1 cellular context compared by ENCODE assay signal in genomic region chr21:36060159-36060921, GRCh38.
TF ChIP-seq lines count a peak whose summit lies in the region.

SETD4 (minus strand) TSS chr21:36060526; CDS start chr21:36058888, 1,638 bp downstream.

TF ChIP-seq in HepG2, 621 proteins besides CTCF, POLR2A, EP300 and RAD21 (continued from another document and continues in another):
- no peak for TF ChIP-seq ARID5B (CRISPR knock-in tag; IDR thresholded peaks at IDR 0.05)
- no peak for TF ChIP-seq NR3C1 (CRISPR knock-in tag; IDR thresholded peaks at IDR 0.05)
- no peak for TF ChIP-seq ZNF367 (CRISPR knock-in tag; IDR thresholded peaks at IDR 0.05; ENCODE audit: borderline replicate concordance)
- TF ChIP-seq ELK4 (CRISPR knock-in tag; IDR thresholded peaks at IDR 0.05; ENCODE audit: borderline replicate concordance) = no peak
- no peak for TF ChIP-seq ZNF484 (CRISPR knock-in tag; IDR thresholded peaks at IDR 0.05; ENCODE audit: borderline replicate concordance, low read depth)
- TF ChIP-seq FOXC1 (CRISPR knock-in tag; IDR thresholded peaks at IDR 0.05; ENCODE audit: borderline replicate concordance) = peak; percentile 51
- no peak for TF ChIP-seq MLLT10 (CRISPR knock-in tag; IDR thresholded peaks at IDR 0.05)
- TF ChIP-seq GABPA (IDR thresholded peaks at IDR 0.05; ENCODE audit: low read depth, low read length) = peak; percentile 86
- peak; percentile 92 for TF ChIP-seq GABPA (CRISPR knock-in tag; IDR thresholded peaks at IDR 0.05; ENCODE audit: low read depth)
- no peak for TF ChIP-seq SOX5 (CRISPR knock-in tag; IDR thresholded peaks at IDR 0.05; ENCODE audit: borderline replicate concordance)
- peak; percentile 74 for TF ChIP-seq ARNT2 (CRISPR knock-in tag; IDR thresholded peaks at IDR 0.05; ENCODE audit: low read depth)
- TF ChIP-seq ZNF260 (CRISPR knock-in tag; IDR thresholded peaks at IDR 0.05; ENCODE audit: borderline replicate concordance, low read depth) = no peak
- peak; percentile 55; the same call in 1 of the 2 replicates for TF ChIP-seq ZNF350 (CRISPR knock-in tag; IDR thresholded peaks at IDR 0.05; ENCODE audit: borderline replicate concordance, low read depth)
- no peak for TF ChIP-seq ZNF639 (CRISPR knock-in tag; conservative IDR thresholded peaks at IDR 0.05)
- no peak for TF ChIP-seq TAF15 (IDR thresholded peaks at IDR 0.05; ENCODE audit: low read depth, low read length, poor library complexity, severe bottlenecking)
- TF ChIP-seq SMARCC2 (IDR thresholded peaks at IDR 0.05) = no peak
- no peak for TF ChIP-seq ADNP (CRISPR knock-in tag; IDR thresholded peaks at IDR 0.05)
- TF ChIP-seq ZNF577 (CRISPR knock-in tag; IDR thresholded peaks at IDR 0.05; ENCODE audit: borderline replicate concordance, low read depth) = no peak
- peak; percentile 40 for TF ChIP-seq ZNF563 (CRISPR knock-in tag; IDR thresholded peaks at IDR 0.05)
- TF ChIP-seq ATF4 (CRISPR knock-in tag; IDR thresholded peaks at IDR 0.05) = 0 out of 4 replicates have a peak, but pooled peaks of 1 of the 2 experiments have one; percentile 22
- TF ChIP-seq WIZ (CRISPR knock-in tag; IDR thresholded peaks at IDR 0.05) = no peak
- TF ChIP-seq CREBL2 (CRISPR knock-in tag; IDR thresholded peaks at IDR 0.05; ENCODE audit: borderline replicate concordance) = no peak
- no peak for TF ChIP-seq ISX (CRISPR knock-in tag; conservative IDR thresholded peaks at IDR 0.05)
- TF ChIP-seq ZMYM2 (CRISPR knock-in tag; IDR thresholded peaks at IDR 0.05) = no peak
- TF ChIP-seq ARID4A (CRISPR knock-in tag; IDR thresholded peaks at IDR 0.05; ENCODE audit: borderline replicate concordance) = peak; percentile 98
- TF ChIP-seq MXD4 (CRISPR knock-in tag; IDR thresholded peaks at IDR 0.05) = peak; percentile 59
- peak; percentile 89; the same call in 1 of the 2 replicates for TF ChIP-seq NAIF1 (CRISPR knock-in tag; IDR thresholded peaks at IDR 0.05; ENCODE audit: borderline replicate concordance)
- TF ChIP-seq NPAS2 (CRISPR knock-in tag; IDR thresholded peaks at IDR 0.05; ENCODE audit: borderline replicate concordance) = no peak
- peak; percentile 88 for TF ChIP-seq ZFX (CRISPR knock-in tag; IDR thresholded peaks at IDR 0.05; ENCODE audit: low read depth)
- TF ChIP-seq ZNF644 (CRISPR knock-in tag; IDR thresholded peaks at IDR 0.05; ENCODE audit: low read depth) = no peak
- TF ChIP-seq NKX3-1 (CRISPR knock-in tag; IDR thresholded peaks at IDR 0.05) = no peak
- no peak for TF ChIP-seq NR0B2 (CRISPR knock-in tag; IDR thresholded peaks at IDR 0.05)
- no peak for TF ChIP-seq ZSCAN21 (CRISPR knock-in tag; IDR thresholded peaks at IDR 0.05; ENCODE audit: borderline replicate concordance)
- TF ChIP-seq ZKSCAN1 (IDR thresholded peaks at IDR 0.05; ENCODE audit: low read length) = no peak
- no peak; the same call in 1 of the 2 replicates for TF ChIP-seq GLI4 (CRISPR knock-in tag; IDR thresholded peaks at IDR 0.05; ENCODE audit: borderline replicate concordance)
- no peak; the same call in 1 of the 2 replicates for TF ChIP-seq ZSCAN20 (CRISPR knock-in tag; IDR thresholded peaks at IDR 0.05; ENCODE audit: borderline replicate concordance)
- peak; percentile 75 for TF ChIP-seq ZNF292 (CRISPR knock-in tag; IDR thresholded peaks at IDR 0.05; ENCODE audit: borderline replicate concordance, low read depth)
- TF ChIP-seq GABPB1 (CRISPR knock-in tag; IDR thresholded peaks at IDR 0.05) = peak; percentile 96
- TF ChIP-seq ZNF180 (CRISPR knock-in tag; IDR thresholded peaks at IDR 0.05; ENCODE audit: borderline replicate concordance, low read depth) = no peak
- TF ChIP-seq JUND (CRISPR knock-in tag; IDR thresholded peaks at IDR 0.05) = no peak
- TF ChIP-seq SMAD3 (CRISPR knock-in tag; IDR thresholded peaks at IDR 0.05) = no peak
- 0 out of 2 replicates have a peak, but pooled peaks have one; percentile 32 for TF ChIP-seq ZNF30 (CRISPR knock-in tag; IDR thresholded peaks at IDR 0.05)
- no peak for TF ChIP-seq THRA (CRISPR knock-in tag; IDR thresholded peaks at IDR 0.05; ENCODE audit: borderline replicate concordance)
- no peak for TF ChIP-seq ZBTB7B (CRISPR knock-in tag; IDR thresholded peaks at IDR 0.05)
- no peak for TF ChIP-seq MAFF (IDR thresholded peaks at IDR 0.05; ENCODE audit: low read depth, low read length)
- TF ChIP-seq MAFK (conservative IDR thresholded peaks at IDR 0.05 in 1 of 2, IDR thresholded peaks at IDR 0.05 in 1 of 2; ENCODE audit: low read length in 2 of 2) = no peak
- no peak for TF ChIP-seq ZNF329 (CRISPR knock-in tag; IDR thresholded peaks at IDR 0.05; ENCODE audit: low read depth)
- no peak for TF ChIP-seq ZNF747 (CRISPR knock-in tag; IDR thresholded peaks at IDR 0.05; ENCODE audit: borderline replicate concordance)
- 0 out of 2 replicates have a peak, but pooled peaks have one; percentile 10 for TF ChIP-seq LBX2 (CRISPR knock-in tag; IDR thresholded peaks at IDR 0.05; ENCODE audit: borderline replicate concordance)
- peak; percentile 98 for TF ChIP-seq NR2C2 (CRISPR knock-in tag; IDR thresholded peaks at IDR 0.05; ENCODE audit: borderline replicate concordance)
- peak; percentile 44; the same call in 1 of the 2 replicates for TF ChIP-seq ZNF816 (CRISPR knock-in tag; IDR thresholded peaks at IDR 0.05; ENCODE audit: borderline replicate concordance)
- no peak for TF ChIP-seq ZNF780A (CRISPR knock-in tag; IDR thresholded peaks at IDR 0.05)
- no peak for TF ChIP-seq TEAD2 (CRISPR knock-in tag; IDR thresholded peaks at IDR 0.05)
- TF ChIP-seq NR1H2 (CRISPR knock-in tag; IDR thresholded peaks at IDR 0.05; ENCODE audit: borderline replicate concordance, low read depth) = no peak
- no peak for TF ChIP-seq MBD4 (IDR thresholded peaks at IDR 0.05; ENCODE audit: borderline replicate concordance, low read length)
- no peak for TF ChIP-seq ZNF556 (CRISPR knock-in tag; IDR thresholded peaks at IDR 0.05; ENCODE audit: borderline replicate concordance)
- peak; percentile 37 for TF ChIP-seq XRCC5 (optimal IDR thresholded peaks at IDR 0.05; ENCODE audit: low read length)
- no peak for TF ChIP-seq TBP (CRISPR knock-in tag; IDR thresholded peaks at IDR 0.05)
- no peak for TF ChIP-seq NFIB (CRISPR knock-in tag; IDR thresholded peaks at IDR 0.05; ENCODE audit: borderline replicate concordance)
- TF ChIP-seq ZNF781 (CRISPR knock-in tag; IDR thresholded peaks at IDR 0.05; ENCODE audit: borderline replicate concordance, not compliant biosample characterization) = peak; percentile 41
- TF ChIP-seq SPEN (CRISPR knock-in tag; IDR thresholded peaks at IDR 0.05; ENCODE audit: low read depth) = peak; percentile 68
